ENCODE assay signal across 19 cellular contexts in genomic region chr7:139871276-139871675, GRCh38. TPM values are rescaled to one million over a fixed set of nuclear protein-coding genes. Genes with fewer than 3 reads are reported as not detected.
DNase-seq lines count a peak whose midpoint lies in the region; FAIRE-seq and TF ChIP-seq lines count a peak whose summit lies in the region.
"Had no signal": no experiment of that assay in that cellular context is flagged by ENCODE, and none has a peak within 500 bp of the region (broad histone marks: within the 10 kb centered on the region; RNA-seq: fewer than 3 reads in every experiment).

No MANE protein-coding gene starts in this region.

- no peak overlapping the region for H3K14ac ChIP-seq in neuronal stem cell (ENCODE audit: low read length)

- BruUV-seq in endothelial cell of umbilical vein (replicated peaks; lab: Mats Ljungman, UMichigan): no TSS peak

- no peak for TF ChIP-seq POLR2A in endothelial cell of umbilical vein (IDR thresholded peaks at IDR 0.05; ENCODE audit: low read depth, low read length)

- no peak overlapping the region for H2BK15ac ChIP-seq in neuronal stem cell (ENCODE audit: low read length)

- H3K4me1 ChIP-seq in endothelial cell of umbilical vein (ENCODE audit: control insufficient read depth, extremely low read depth, insufficient read depth, low read length) (peaks cover 14% of the 10 kb centered on the region), neuronal stem cell (ENCODE audit: control insufficient read depth in 2 of 2, insufficient read depth in 1 of 2, low read depth in 1 of 2, low read length in 2 of 2) (no peaks in the 10 kb centered on the region)
- H3K4me1 ChIP-seq: SJSA1 had no signal

- peaks cover 11% of the 10 kb centered on the region for H3K4me1 Mint-ChIP-seq in mesothelial cell of epicardium
- H3K4me1 Mint-ChIP-seq: stimulated activated naive CD8-positive, alpha-beta T cell treated with anti-CD3 and anti-CD28 coated beads, Interleukin-15, amount 100 ng/mL, for 72 hours had no signal

- H2BK120ac ChIP-seq in neuronal stem cell (ENCODE audit: low read depth, low read length): no peak overlapping the region

- H4K8ac ChIP-seq in neuronal stem cell (ENCODE audit: low read depth, low read length): no peak overlapping the region

- DNase-seq in AG08395 (ENCODE audit: low spot score): peak; percentile 57
- peak; percentile 21 for DNase-seq in LNCaP clone FGC (ENCODE audit: low read depth)
- DNase-seq in endothelial cell of umbilical vein (ENCODE audit: low read depth, low spot score): peak; percentile 83
- DNase-seq in mesothelial cell of epicardium (ENCODE audit: low spot score in 2 of 2, unreplicated experiment in 2 of 2): no peak
- DNase-seq in neuronal stem cell (ENCODE audit: low spot score): no peak
- no peak for DNase-seq in effector CD8-positive, alpha-beta T cell (lab: John Stamatoyannopoulos, UW)
- DNase-seq in activated CD4-positive, alpha-beta T cell treated with anti-CD3 and anti-CD28 coated beads for 1 hour: no peak
- DNase-seq in activated CD4-positive, CD25-positive, alpha-beta regulatory T cell treated with anti-CD3 and anti-CD28 coated beads, Interleukin-2, amount 50 U/mL, for 72 hours: no peak
- DNase-seq: ACHN; activated gamma-delta T cell treated with Interleukin-2 at 50 U/mL for 16 hours; DMS153; small intestine; stimulated activated naive CD8-positive, alpha-beta T cell treated with anti-CD3 and anti-CD28 coated beads, Interleukin-15, amount 100 ng/mL, for 72 hours had no signal

- H3K9me1 ChIP-seq in endothelial cell of umbilical vein (replicated peaks; ENCODE audit: control insufficient read depth, extremely low read depth, insufficient read depth, low read length): no peaks in the 10 kb centered on the region

- no peak overlapping the region for H3K4me3 ChIP-seq in LNCaP clone FGC (ENCODE audit: low read depth, low read length)
- H3K4me3 ChIP-seq in endothelial cell of umbilical vein (replicated peaks in 1 of 3; ENCODE audit: insufficient read depth in 1 of 3, low read depth in 1 of 3, low read length in 3 of 3): no peak overlapping the region
- no peak overlapping the region for H3K4me3 ChIP-seq in neuronal stem cell (ENCODE audit: low read length in 2 of 2)
- H3K4me3 ChIP-seq: lung, SJSA1 had no signal

- WGBS in neuronal stem cell (ENCODE audit: extremely low coverage in 2 of 2, insufficient read length in 2 of 2, insufficient replicate concordance in 1 of 2), 2 donors: no CpG with 5 or more reads among the region's 6 CpGs

- no peak overlapping the region for H3K27ac ChIP-seq in endothelial cell of umbilical vein (ENCODE audit: insufficient read depth, low read depth, low read length)
- no peak overlapping the region for H3K27ac ChIP-seq in neuronal stem cell (replicated peaks; ENCODE audit: low read length)
- H3K27ac ChIP-seq: neutrophil, SJSA1 had no signal

- CTCF ChIA-PET in endothelial cell of umbilical vein (lab: Charles Lee): interaction anchor here (0.9 to 1.0 kb wide), 2 partner anchors 93 to 372 kb away, joined by 3 read pairs; partner anchors contain the start of gene HIPK2

- H3K4ac ChIP-seq in neuronal stem cell (ENCODE audit: low read length): no peak overlapping the region

- peaks cover 1% of the 10 kb centered on the region for H3K27me3 Mint-ChIP-seq in mesothelial cell of epicardium (ENCODE audit: low read depth)
- H3K27me3 Mint-ChIP-seq: stimulated activated naive CD8-positive, alpha-beta T cell treated with anti-CD3 and anti-CD28 coated beads, Interleukin-15, amount 100 ng/mL, for 72 hours had no signal

- H3K4me3 Mint-ChIP-seq in mesothelial cell of epicardium: no peak overlapping the region
- H3K4me3 Mint-ChIP-seq: stimulated activated naive CD8-positive, alpha-beta T cell treated with anti-CD3 and anti-CD28 coated beads, Interleukin-15, amount 100 ng/mL, for 72 hours had no signal

- no peak overlapping the region for H2AK5ac ChIP-seq in neuronal stem cell (ENCODE audit: low read depth, low read length)

- H3K9ac ChIP-seq in endothelial cell of umbilical vein (replicated peaks; ENCODE audit: extremely low read depth, insufficient read depth, low read length): no peak overlapping the region
- H3K9ac ChIP-seq in neuronal stem cell (ENCODE audit: low read depth, low read length, poor library complexity): no peak overlapping the region

- peak; percentile 58 for FAIRE-seq in endothelial cell of umbilical vein (lab: Jason Lieb, UNC)
- FAIRE-seq: bronchial epithelial cell, HTR-8/SVneo, small intestine, TTC549 had no signal

- H2AFZ ChIP-seq in endothelial cell of umbilical vein (ENCODE audit: low read depth, low read length) (peak overlapping the region; percentile 50), neuronal stem cell (ENCODE audit: low read length) (no peak overlapping the region)

- H3K23ac ChIP-seq in neuronal stem cell (ENCODE audit: low read depth, low read length, poor library complexity): no peak overlapping the region

- no peaks in the 10 kb centered on the region for H3K27me3 ChIP-seq in endothelial cell of umbilical vein (ENCODE audit: control insufficient read depth in 2 of 2, insufficient read depth in 2 of 2, low read length in 2 of 2)
- H3K27me3 ChIP-seq in neuronal stem cell (ENCODE audit: control insufficient read depth in 3 of 3, insufficient read depth in 3 of 3, low read depth in 1 of 3, low read length in 3 of 3): peaks cover 0 to 2% (median 0%) of the 10 kb centered on the region in 3 experiments
- H3K27me3 ChIP-seq: neutrophil, SJSA1 had no signal

- no peaks in the 10 kb centered on the region for H3K9me3 Mint-ChIP-seq in mesothelial cell of epicardium
- H3K9me3 Mint-ChIP-seq: stimulated activated naive CD8-positive, alpha-beta T cell treated with anti-CD3 and anti-CD28 coated beads, Interleukin-15, amount 100 ng/mL, for 72 hours had no signal

- H4K91ac ChIP-seq in neuronal stem cell (ENCODE audit: low read depth, low read length, poor library complexity): no peak overlapping the region

- H4K20me1 ChIP-seq in endothelial cell of umbilical vein (replicated peaks; ENCODE audit: control insufficient read depth, extremely low read depth, insufficient read depth, low read length): no peaks in the 10 kb centered on the region

- H3K27ac Mint-ChIP-seq in mesothelial cell of epicardium: peak overlapping the region; percentile 79
- H3K27ac Mint-ChIP-seq: stimulated activated naive CD8-positive, alpha-beta T cell treated with anti-CD3 and anti-CD28 coated beads, Interleukin-15, amount 100 ng/mL, for 72 hours had no signal

- no peaks in the 10 kb centered on the region for H3K9me3 ChIP-seq in endothelial cell of umbilical vein (replicated peaks; ENCODE audit: control insufficient read depth, insufficient read depth, low read length)
- H3K9me3 ChIP-seq in neuronal stem cell (replicated peaks in 1 of 2; ENCODE audit: control insufficient read depth in 2 of 2, insufficient read depth in 1 of 2, low read depth in 1 of 2, low read length in 2 of 2): no peaks in the 10 kb centered on the region
- H3K9me3 ChIP-seq: neutrophil, SJSA1 had no signal

- H3K36me3 ChIP-seq in endothelial cell of umbilical vein (ENCODE audit: control insufficient read depth in 2 of 2, extremely low read depth in 1 of 2, insufficient read depth in 2 of 2, low read length in 2 of 2) (no peaks in the 10 kb centered on the region), neuronal stem cell (replicated peaks in 1 of 2; ENCODE audit: control insufficient read depth in 2 of 2, insufficient read depth in 2 of 2, low read length in 2 of 2) (no peaks in the 10 kb centered on the region)
- H3K36me3 ChIP-seq: SJSA1 had no signal

- peak overlapping the region; percentile 2 for H3K4me2 ChIP-seq in endothelial cell of umbilical vein (ENCODE audit: insufficient read depth, low read length)
- no peak overlapping the region for H3K4me2 ChIP-seq in neuronal stem cell (ENCODE audit: insufficient read depth, low read length, poor library complexity, severe bottlenecking)

- H3K18ac ChIP-seq in neuronal stem cell (ENCODE audit: low read length): no peak overlapping the region

- no peaks in the 10 kb centered on the region for H3K79me2 ChIP-seq in endothelial cell of umbilical vein (ENCODE audit: control insufficient read depth, insufficient read depth, low read length)

- no peak overlapping the region for H2BK12ac ChIP-seq in neuronal stem cell (ENCODE audit: low read length)

- no peak overlapping the region for H2BK5ac ChIP-seq in neuronal stem cell (ENCODE audit: low read length)

- intact Hi-C loops in endothelial cell of umbilical vein (cut with micrococcal nuclease): loop anchor here (2.0 to 5.0 kb wide), 2 partner anchors 46 to 94 kb away; partner anchors contain the start of gene HIPK2

- no peaks in the 10 kb centered on the region for H3K36me3 Mint-ChIP-seq in mesothelial cell of epicardium

- POLR2A ChIA-PET in endothelial cell of umbilical vein (lab: Charles Lee): no interaction called here

- dilution Hi-C loops in endothelial cell of umbilical vein (cut with MboI; ENCODE audit: extremely low pct_ligation_motif_present, low sequenced_read_pairs): no loop called here

- H3K79me1 ChIP-seq in neuronal stem cell (ENCODE audit: low read depth, low read length): no peaks in the 10 kb centered on the region

- TF ChIP-seq CTCF in LNCaP clone FGC (IDR thresholded peaks at IDR 0.05; ENCODE audit: control insufficient read depth, extremely low read depth, insufficient read depth) (no peak), endothelial cell of umbilical vein (IDR thresholded peaks at IDR 0.05; ENCODE audit: extremely low read depth in 1 of 2, insufficient read depth in 1 of 2, low read depth in 1 of 2, low read length in 2 of 2) (no peak), mesothelial cell of epicardium (IDR thresholded peaks at IDR 0.05; ENCODE audit: unreplicated experiment) (no peak)

TF ChIP-seq in endothelial cell of umbilical vein, 7 proteins besides CTCF, POLR2A, EP300 and RAD21 (continues in another document):
- TF ChIP-seq EZH2 (IDR thresholded peaks at IDR 0.05; ENCODE audit: borderline replicate concordance, low read depth, low read length, severe bottlenecking) (no peak), MYC (IDR thresholded peaks at IDR 0.05; ENCODE audit: low read depth, low read length) (no peak), JUN (IDR thresholded peaks at IDR 0.05; ENCODE audit: borderline replicate concordance, insufficient read depth, insufficient read length, low read depth) (no peak), GATA2 (IDR thresholded peaks at IDR 0.05; ENCODE audit: insufficient read depth, insufficient read length, low read depth, low read length) (no peak)

RNA-seq across cellular contexts. Expression of gene TBXAS1, which starts 42.2 kb away (rescaled TPM):
- total RNA-seq in endothelial cell of umbilical vein: 2.3 and 4.3 TPM in 2 replicates
- polyA plus RNA-seq in endothelial cell of umbilical vein: 2.1 and 2.2 TPM in 2 replicates
- 1.9 and 3.3 TPM in 2 replicates for polyA plus RNA-seq in endothelial cell of umbilical vein (2011; cell fraction: cytosol; rRNA removed)
- polyA plus RNA-seq in endothelial cell of umbilical vein (2011; cell fraction: nucleus; rRNA removed): 5.2 and 8.0 TPM in 2 replicates
- polyA plus RNA-seq in endothelial cell of umbilical vein (2012): 3.3 and 4.4 TPM in 2 replicates
- polyA minus RNA-seq in endothelial cell of umbilical vein: 1.5 and 6.0 TPM in 2 replicates
- polyA minus RNA-seq in endothelial cell of umbilical vein (2011; cell fraction: cytosol; rRNA and poly(A)+ RNA removed): not detected
- 2.4 and 3.8 TPM in 2 replicates for polyA minus RNA-seq in endothelial cell of umbilical vein (2011; cell fraction: nucleus; rRNA and poly(A)+ RNA removed)
- 3.1 to 4.7 TPM (median 3.9 TPM) in 3 replicates for total RNA-seq in mesothelial cell of epicardium
- polyA plus RNA-seq in neuronal stem cell (2013, experiment 1 of 2): 3.9 TPM
- 3.3 TPM for polyA plus RNA-seq in neuronal stem cell (2013, experiment 2 of 2)

Comparison
In these comparisons a context has a peak if more than half of its experiments do, and no peak if none do; other contexts are left out.
1. DNase-seq: peak in AG08395 (single experiment), LNCaP clone FGC (single experiment) and endothelial cell of umbilical vein (single experiment); none in mesothelial cell of epicardium (0 of 2), neuronal stem cell (single experiment), effector CD8-positive, alpha-beta T cell (single experiment), activated CD4-positive, alpha-beta T cell treated with anti-CD3 and anti-CD28 coated beads for 1 hour (single experiment) and activated CD4-positive, CD25-positive, alpha-beta regulatory T cell treated with anti-CD3 and anti-CD28 coated beads, Interleukin-2, amount 50 U/mL, for 72 hours (single experiment).